In the genomic region with DNA sequence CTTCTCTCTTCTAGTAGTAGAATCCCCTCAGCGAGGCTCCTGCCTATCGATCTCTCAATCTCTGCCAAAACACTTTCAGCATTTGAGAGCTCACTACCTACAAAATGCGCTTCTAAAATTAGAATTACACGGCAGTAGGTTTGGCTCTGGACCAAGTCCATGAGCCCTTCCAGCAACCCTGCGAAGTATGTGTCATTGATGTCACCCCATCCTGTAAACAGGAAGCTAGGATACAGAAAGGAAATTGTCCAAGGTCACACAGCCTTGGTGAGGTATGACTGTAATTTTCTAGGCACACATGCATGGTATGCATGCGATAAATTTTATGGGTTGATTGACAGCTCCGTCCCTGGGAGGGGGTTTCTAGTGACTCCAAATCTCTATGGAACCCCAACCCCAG, we compare ENCODE assay signal across 1 cellular context.
TF ChIP-seq lines count a peak whose summit lies in the region.

No MANE protein-coding gene starts in this region.

TF ChIP-seq in IMR-90, 13 proteins besides CTCF, POLR2A, EP300 and RAD21:
- TF ChIP-seq, protein P1, sequence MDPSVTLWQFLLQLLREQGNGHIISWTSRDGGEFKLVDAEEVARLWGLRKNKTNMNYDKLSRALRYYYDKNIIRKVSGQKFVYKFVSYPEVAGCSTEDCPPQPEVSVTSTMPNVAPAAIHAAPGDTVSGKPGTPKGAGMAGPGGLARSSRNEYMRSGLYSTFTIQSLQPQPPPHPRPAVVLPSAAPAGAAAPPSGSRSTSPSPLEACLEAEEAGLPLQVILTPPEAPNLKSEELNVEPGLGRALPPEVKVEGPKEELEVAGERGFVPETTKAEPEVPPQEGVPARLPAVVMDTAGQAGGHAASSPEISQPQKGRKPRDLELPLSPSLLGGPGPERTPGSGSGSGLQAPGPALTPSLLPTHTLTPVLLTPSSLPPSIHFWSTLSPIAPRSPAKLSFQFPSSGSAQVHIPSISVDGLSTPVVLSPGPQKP (IDR thresholded peaks at IDR 0.05; ENCODE audit: borderline replicate concordance, low read depth, low read length) = no peak
- TF ChIP-seq FOS (IDR thresholded peaks at IDR 0.05; ENCODE audit: low read depth, low read length) = no peak
- TF ChIP-seq BHLHE40 (IDR thresholded peaks at IDR 0.05; ENCODE audit: low read depth, low read length) = no peak
- TF ChIP-seq CEBPB (IDR thresholded peaks at IDR 0.05; ENCODE audit: low read depth, low read length) = no peak
- no peak for TF ChIP-seq MAZ (IDR thresholded peaks at IDR 0.05; ENCODE audit: borderline replicate concordance, low read depth, low read length)
- TF ChIP-seq RFX5 (IDR thresholded peaks at IDR 0.05; ENCODE audit: low read depth, low read length) = no peak
- TF ChIP-seq RCOR1 (IDR thresholded peaks at IDR 0.05; ENCODE audit: insufficient replicate concordance, low read length) = no peak
- TF ChIP-seq MAFK (IDR thresholded peaks at IDR 0.05; ENCODE audit: low read depth, low read length) = no peak
- TF ChIP-seq CHD1 (IDR thresholded peaks at IDR 0.05; ENCODE audit: low read depth, low read length) = no peak
- TF ChIP-seq SMC3 (IDR thresholded peaks at IDR 0.05; ENCODE audit: low read depth, low read length) = no peak
- no peak for TF ChIP-seq MXI1 (IDR thresholded peaks at IDR 0.05; ENCODE audit: borderline replicate concordance, low read depth, low read length)
- TF ChIP-seq, protein P2, sequence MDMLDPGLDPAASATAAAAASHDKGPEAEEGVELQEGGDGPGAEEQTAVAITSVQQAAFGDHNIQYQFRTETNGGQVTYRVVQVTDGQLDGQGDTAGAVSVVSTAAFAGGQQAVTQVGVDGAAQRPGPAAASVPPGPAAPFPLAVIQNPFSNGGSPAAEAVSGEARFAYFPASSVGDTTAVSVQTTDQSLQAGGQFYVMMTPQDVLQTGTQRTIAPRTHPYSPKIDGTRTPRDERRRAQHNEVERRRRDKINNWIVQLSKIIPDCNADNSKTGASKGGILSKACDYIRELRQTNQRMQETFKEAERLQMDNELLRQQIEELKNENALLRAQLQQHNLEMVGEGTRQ (IDR thresholded peaks at IDR 0.05; ENCODE audit: low read depth, low read length) = no peak
- TF ChIP-seq NFE2L2 (IDR thresholded peaks at IDR 0.05; ENCODE audit: low read depth, low read length) = no peak
TF ChIP-seq in IMR-90: peak in this region for 0.
